Comparison of ENCODE assay signal across 11 cellular contexts in genomic region chr10:130160775-130161174, GRCh38. TPM values are rescaled to one million over a fixed set of nuclear protein-coding genes. Genes with fewer than 3 reads are reported as not detected.
DNase-seq lines count a peak whose midpoint lies in the region; ATAC-seq and TF ChIP-seq lines count a peak whose summit lies in the region.
"Had no signal": no experiment of that assay in that cellular context is flagged by ENCODE, and none has a peak within 500 bp of the region (broad histone marks: within the 10 kb centered on the region; RNA-seq: fewer than 3 reads in every experiment).

No MANE protein-coding gene starts in this region.

- H3K23ac ChIP-seq in mesenchymal stem cell (ENCODE audit: low read length in 2 of 2): no peak overlapping the region

- H3K4me3 ChIP-seq in GM12864 (ENCODE audit: low read depth, low read length) (no peak overlapping the region), mesenchymal stem cell (ENCODE audit: insufficient read depth in 1 of 2, low read depth in 1 of 2, low read length in 2 of 2) (no peak overlapping the region)
- H3K4me3 ChIP-seq: prostate gland had no signal

- no peak overlapping the region for H3K4ac ChIP-seq in mesenchymal stem cell (ENCODE audit: low read depth in 1 of 2, low read length in 2 of 2)

- H3K18ac ChIP-seq in mesenchymal stem cell (ENCODE audit: low read depth in 1 of 2, low read length in 2 of 2): no peak overlapping the region

- H3K79me1 ChIP-seq in mesenchymal stem cell (replicated peaks; ENCODE audit: low read length, poor library complexity, severe bottlenecking): peaks cover 26% of the 10 kb centered on the region

- H4K8ac ChIP-seq in mesenchymal stem cell (ENCODE audit: low read length): no peak overlapping the region

- DNase-seq in GM12864 (ENCODE audit: low read depth) (no peak), OCI-M1 (lab: John Stamatoyannopoulos, UW) (peak; percentile 13), mesenchymal stem cell (peak; percentile 54), GF-D8 (lab: John Stamatoyannopoulos, UW) (no peak), islet precursor cell (no peak)
- DNase-seq: GOT3, NCI-H526 treated with DMSO at 0.1 percent for 48 hours had no signal

- TF ChIP-seq CTCF in GM12864 (IDR thresholded peaks at IDR 0.05; ENCODE audit: low read depth, low read length, missing control alignments): peak; percentile 28

- no peak overlapping the region for H2BK120ac ChIP-seq in mesenchymal stem cell (ENCODE audit: low read depth, low read length)

- no peak overlapping the region for H4K91ac ChIP-seq in mesenchymal stem cell (ENCODE audit: low read length)

- H3K36me3 ChIP-seq in mesenchymal stem cell (ENCODE audit: control insufficient read depth in 1 of 2, insufficient read depth in 2 of 2, low read depth in 1 of 2, low read length in 2 of 2): peaks cover 12 to 71% of the 10 kb centered on the region in 2 experiments
- H3K36me3 ChIP-seq: prostate gland had no signal

- H3K4me1 ChIP-seq in mesenchymal stem cell (ENCODE audit: control insufficient read depth, insufficient read depth, low read depth, low read length): peaks cover 2% of the 10 kb centered on the region
- H3K4me1 ChIP-seq: prostate gland had no signal

- H3K9ac ChIP-seq in mesenchymal stem cell (ENCODE audit: low read length): no peak overlapping the region

- H2BK12ac ChIP-seq in mesenchymal stem cell (ENCODE audit: low read length in 2 of 2): no peak overlapping the region

- H2AFZ ChIP-seq in mesenchymal stem cell (ENCODE audit: low read depth, low read length): no peak overlapping the region

- no peak overlapping the region for H2BK15ac ChIP-seq in mesenchymal stem cell (ENCODE audit: low read depth, poor library complexity, severe bottlenecking)

- ATAC-seq in GM21447 (IDR thresholded peaks at IDR 0.05; ENCODE audit: unreplicated experiment): peak; percentile 70
- ATAC-seq in HG02678 (IDR thresholded peaks at IDR 0.05; ENCODE audit: unreplicated experiment): no peak
- ATAC-seq: left lobe of liver had no signal

- H3K27ac ChIP-seq in mesenchymal stem cell (ENCODE audit: low read length, poor library complexity, severe bottlenecking): no peak overlapping the region
- H3K27ac ChIP-seq: prostate gland had no signal

- no peak overlapping the region for H3K14ac ChIP-seq in mesenchymal stem cell (ENCODE audit: low read length in 2 of 2)

- WGBS in mesenchymal stem cell: 90% methylated on average over 6 of the region's 6 CpGs

- no peak overlapping the region for H3K4me2 ChIP-seq in mesenchymal stem cell (ENCODE audit: low read length, poor library complexity, severe bottlenecking)

- no peaks in the 10 kb centered on the region for H3K9me3 ChIP-seq in mesenchymal stem cell (ENCODE audit: control insufficient read depth, low read length)
- H3K9me3 ChIP-seq: prostate gland had no signal

- no peaks in the 10 kb centered on the region for H3K27me3 ChIP-seq in mesenchymal stem cell (ENCODE audit: control insufficient read depth in 1 of 2, insufficient read depth in 1 of 2, low read length in 2 of 2)

- H2AK5ac ChIP-seq in mesenchymal stem cell (ENCODE audit: low read length, severe bottlenecking): no peak overlapping the region

- H2BK5ac ChIP-seq in mesenchymal stem cell (ENCODE audit: low read depth, low read length, poor library complexity, severe bottlenecking): no peak overlapping the region

RNA-seq across cellular contexts. Expression of gene GLRX3, which starts 24.6 kb away (rescaled TPM):
- 136 TPM for polyA plus RNA-seq in mesenchymal stem cell (2013, experiment 1 of 2)
- polyA plus RNA-seq in mesenchymal stem cell (2013, experiment 2 of 2): 138 TPM

RNA-seq across cellular contexts. Expression of gene C10orf143, which starts 50.1 kb away (rescaled TPM):
- 1.1 TPM for polyA plus RNA-seq in mesenchymal stem cell (2013, experiment 1 of 2)
- 1.2 TPM for polyA plus RNA-seq in mesenchymal stem cell (2013, experiment 2 of 2)

Comparison
In these comparisons a context has a peak if more than half of its experiments do, and no peak if none do; other contexts are left out.
1. DNase-seq: peak in OCI-M1 (single experiment) and mesenchymal stem cell (single experiment); none in GM12864 (single experiment), GF-D8 (single experiment) and islet precursor cell (single experiment).